Comparison of ENCODE assay signal across 19 cellular contexts in genomic region chr5:1466631-1467265, GRCh38. TPM values are rescaled to one million over a fixed set of nuclear protein-coding genes. Genes with fewer than 3 reads are reported as not detected.
"Had no signal": no experiment of that assay in that cellular context is flagged by ENCODE, and none has a peak within 500 bp of the region (broad histone marks: within the 10 kb centered on the region; RNA-seq: fewer than 3 reads in every experiment).

No MANE protein-coding gene starts in this region.

- H3K27ac ChIP-seq: cardiac muscle cell, colonic mucosa, heart left ventricle, lower lobe of right lung, parathyroid adenoma, tibial nerve had no signal

- H3K9me3 ChIP-seq: colonic mucosa, heart left ventricle, lower lobe of right lung, tibial nerve had no signal

- DNase-seq: activated B cell treated with CpG ODN at 0.5 μM for 24 hours; activated CD4-positive, alpha-beta T cell treated with anti-CD3 and anti-CD28 coated beads, Interleukin-2, amount 10 ng/mL, durations not matched to agents 7 days and 5 days; activated gamma-delta T cell treated with Interleukin-2 at 50 U/mL for 16 hours; colonic mucosa; foreskin melanocyte; lower lobe of right lung; retina; small intestine had no signal

- H3K9ac ChIP-seq: parathyroid adenoma had no signal

- H3K4me3 Mint-ChIP-seq: activated B cell treated with CpG ODN at 0.5 μM for 24 hours; activated CD4-positive, alpha-beta T cell treated with anti-CD3 and anti-CD28 coated beads, Interleukin-2, amount 10 ng/mL, durations not matched to agents 7 days and 5 days; mesothelial cell of epicardium; neural crest cell; stimulated activated effector memory CD8-positive, alpha-beta T cell treated with anti-CD3 and anti-CD28 coated beads, Interleukin-12 subunit alpha, Interleukin-12 subunit beta, amount 100 ng/mL, for 72 hours had no signal

- H2AFZ ChIP-seq: parathyroid adenoma had no signal

- H3K27me3 Mint-ChIP-seq: activated B cell treated with CpG ODN at 0.5 μM for 24 hours; activated CD4-positive, alpha-beta T cell treated with anti-CD3 and anti-CD28 coated beads, Interleukin-2, amount 10 ng/mL, durations not matched to agents 7 days and 5 days had no signal

- H3K36me3 ChIP-seq: colonic mucosa had no signal

- H3K4me1 ChIP-seq: colonic mucosa, heart left ventricle, lower lobe of right lung, parathyroid adenoma, tibial nerve had no signal

- H3K27me3 ChIP-seq: cardiac muscle cell, colonic mucosa, heart left ventricle, tibial nerve had no signal

- H3K4me3 ChIP-seq: cardiac muscle cell, colonic mucosa, heart left ventricle, lower lobe of right lung, tibial nerve had no signal

- FAIRE-seq: astrocyte, small intestine had no signal

- H3K27ac Mint-ChIP-seq: activated B cell treated with CpG ODN at 0.5 μM for 24 hours; activated CD4-positive, alpha-beta T cell treated with anti-CD3 and anti-CD28 coated beads, Interleukin-2, amount 10 ng/mL, durations not matched to agents 7 days and 5 days; mesothelial cell of epicardium; stimulated activated effector memory CD8-positive, alpha-beta T cell treated with anti-CD3 and anti-CD28 coated beads, Interleukin-12 subunit alpha, Interleukin-12 subunit beta, amount 100 ng/mL, for 72 hours had no signal

- ATAC-seq: heart left ventricle; lower lobe of right lung; SK-N-SH treated with all-trans-retinoic acid at 6 μM for 48 hours; stimulated activated effector memory CD8-positive, alpha-beta T cell treated with anti-CD3 and anti-CD28 coated beads, Interleukin-12 subunit alpha, Interleukin-12 subunit beta, amount 100 ng/mL, for 72 hours had no signal

- H3K9me3 Mint-ChIP-seq: stimulated activated effector memory CD8-positive, alpha-beta T cell treated with anti-CD3 and anti-CD28 coated beads, Interleukin-12 subunit alpha, Interleukin-12 subunit beta, amount 100 ng/mL, for 72 hours had no signal

- H3K79me2 ChIP-seq: parathyroid adenoma had no signal

- H3K4me1 Mint-ChIP-seq: activated CD4-positive, alpha-beta T cell treated with anti-CD3 and anti-CD28 coated beads, Interleukin-2, amount 10 ng/mL, durations not matched to agents 7 days and 5 days; mesothelial cell of epicardium had no signal

RNA-seq across cellular contexts. Expression of gene SLC6A3, which starts 21.5 kb away (rescaled TPM):
- total RNA-seq: cardiac muscle cell; colonic mucosa; kidney epithelial cell; T-helper 1 cell treated with Interleukin-12 subunit alpha and Interleukin-12 subunit beta and Interleukin-4 antibody, amounts not matched to agents 30 ng/mL and 1 ng/mL, for 36 hours had no signal
- polyA plus RNA-seq: cardiac muscle cell had no signal
